ENCODE assay signal across 16 cellular contexts in genomic region chr1:41976671-41977070, GRCh38. TPM values are rescaled to one million over a fixed set of nuclear protein-coding genes. Genes with fewer than 3 reads are reported as not detected.
DNase-seq lines count a peak whose midpoint lies in the region; ATAC-seq and TF ChIP-seq lines count a peak whose summit lies in the region.
"Had no signal": no experiment of that assay in that cellular context is flagged by ENCODE, and none has a peak within 500 bp of the region (broad histone marks: within the 10 kb centered on the region; RNA-seq: fewer than 3 reads in every experiment).

No MANE protein-coding gene starts in this region.

- peak overlapping the region; percentile 83 for H3K4me2 ChIP-seq in OCI-LY3 (ENCODE audit: low read length)
- H3K4me2 ChIP-seq: BLaER1 treated with 17β-estradiol and CSF1 and Interleukin-3, amounts not matched to agents 10 nM and 100 nM had no signal

- peak overlapping the region; percentile 4 for H3K4me3 Mint-ChIP-seq in Calu3 (ENCODE audit: low read depth, unreplicated experiment)
- no peak overlapping the region for H3K4me3 Mint-ChIP-seq in activated naive CD4-positive, alpha-beta T cell treated with anti-CD3 and anti-CD28 coated beads for 36 hours
- H3K4me3 Mint-ChIP-seq: B cell; CD8-positive, alpha-beta T cell; HFFc6 had no signal

- H2AFZ ChIP-seq in OCI-LY3 (ENCODE audit: low read depth, low read length), result no peak overlapping the region

- peaks cover 6% of the 10 kb centered on the region for H3K9me3 Mint-ChIP-seq in Calu3 (ENCODE audit: low read depth, unreplicated experiment)
- H3K9me3 Mint-ChIP-seq in activated naive CD4-positive, alpha-beta T cell treated with anti-CD3 and anti-CD28 coated beads for 36 hours, result no peaks in the 10 kb centered on the region
- H3K9me3 Mint-ChIP-seq: CD8-positive, alpha-beta T cell; HFFc6 had no signal

- H3K27me3 ChIP-seq in OCI-LY3 (ENCODE audit: low read depth, low read length), result no peaks in the 10 kb centered on the region
- H3K27me3 ChIP-seq in esophagus muscularis mucosa, result no peaks in the 10 kb centered on the region
- H3K27me3 ChIP-seq: BLaER1 treated with 17β-estradiol and CSF1 and Interleukin-3, amounts not matched to agents 10 nM and 100 nM had no signal

- intact Hi-C loops in Calu3 (cut with micrococcal nuclease; ENCODE audit: unreplicated experiment) (no loop called here), esophagus muscularis mucosa (cut with DNase I) (no loop called here)
- intact Hi-C loops in activated naive CD4-positive, alpha-beta T cell treated with anti-CD3 and anti-CD28 coated beads for 36 hours (cut with micrococcal nuclease), result no loop called here

- H3K9me3 ChIP-seq in OCI-LY3 (ENCODE audit: insufficient read depth, low read length) (no peaks in the 10 kb centered on the region), esophagus muscularis mucosa (no peaks in the 10 kb centered on the region)
- H3K9me3 ChIP-seq: BLaER1 treated with 17β-estradiol and CSF1 and Interleukin-3, amounts not matched to agents 10 nM and 100 nM had no signal

- peaks cover 36% of the 10 kb centered on the region for H3K4me1 Mint-ChIP-seq in Calu3 (ENCODE audit: low read depth, unreplicated experiment)
- H3K4me1 Mint-ChIP-seq in activated naive CD4-positive, alpha-beta T cell treated with anti-CD3 and anti-CD28 coated beads for 36 hours (ENCODE audit: low read depth), result peaks cover 14% of the 10 kb centered on the region
- H3K4me1 Mint-ChIP-seq: B cell had no signal

- H3K27ac Mint-ChIP-seq in Calu3 (ENCODE audit: unreplicated experiment), result no peak overlapping the region
- no peak overlapping the region for H3K27ac Mint-ChIP-seq in activated naive CD4-positive, alpha-beta T cell treated with anti-CD3 and anti-CD28 coated beads for 36 hours
- H3K27ac Mint-ChIP-seq: B cell; CD8-positive, alpha-beta T cell; HFFc6 had no signal

- TF ChIP-seq CTCF in Calu3 (IDR thresholded peaks at IDR 0.05; ENCODE audit: unreplicated experiment) (no peak), OCI-LY3 (IDR thresholded peaks at IDR 0.05; ENCODE audit: low read depth, low read length) (no peak), esophagus muscularis mucosa (IDR thresholded peaks at IDR 0.05) (no peak)

- H3K4me1 ChIP-seq in OCI-LY3 (ENCODE audit: low read length) (peaks cover 71% of the 10 kb centered on the region), esophagus muscularis mucosa (no peaks in the 10 kb centered on the region)

- 91% methylated on average over 7 of the region's 7 CpGs for WGBS in esophagus muscularis mucosa

- no peak for TF ChIP-seq POLR2A in esophagus muscularis mucosa (IDR thresholded peaks at IDR 0.05; ENCODE audit: low read depth)

- no peaks in the 10 kb centered on the region for H4K20me1 ChIP-seq in OCI-LY3 (ENCODE audit: insufficient read depth, low read length)
- H4K20me1 ChIP-seq: BLaER1 treated with 17β-estradiol and CSF1 and Interleukin-3, amounts not matched to agents 10 nM and 100 nM had no signal

- CTCF ChIA-PET in Calu3 (lab: Charles Lee), result interaction anchor here (1.3 kb wide), 1 partner anchor 19 kb away, joined by 3 read pairs; no protein-coding TSS in a partner anchor
- CTCF ChIA-PET in activated naive CD4-positive, alpha-beta T cell treated with anti-CD3 and anti-CD28 coated beads for 36 hours (lab: Charles Lee), result no interaction called here

- H3K4me3 ChIP-seq in OCI-LY3 (ENCODE audit: low read length) (peak overlapping the region; percentile 58), esophagus muscularis mucosa (no peak overlapping the region)
- H3K4me3 ChIP-seq: BLaER1 treated with 17β-estradiol and CSF1 and Interleukin-3, amounts not matched to agents 10 nM and 100 nM had no signal

- no TSS peak for BruUV-seq in Calu3 (replicated peaks; lab: Mats Ljungman, UMichigan)

- H3K79me2 ChIP-seq in OCI-LY3 (ENCODE audit: low read length), result peaks cover 65% of the 10 kb centered on the region

- peak overlapping the region; percentile 73 for H3K9ac ChIP-seq in OCI-LY3 (ENCODE audit: low read length)
- H3K9ac ChIP-seq: BLaER1 treated with 17β-estradiol and CSF1 and Interleukin-3, amounts not matched to agents 10 nM and 100 nM had no signal

- H3K36me3 ChIP-seq in OCI-LY3 (replicated peaks; ENCODE audit: low read depth, low read length) (peaks cover 34% of the 10 kb centered on the region), esophagus muscularis mucosa (no peaks in the 10 kb centered on the region)
- H3K36me3 ChIP-seq: BLaER1 treated with 17β-estradiol and CSF1 and Interleukin-3, amounts not matched to agents 10 nM and 100 nM had no signal

- H3K27ac ChIP-seq in OCI-LY3 (ENCODE audit: low read length) (peak overlapping the region; percentile 97), esophagus muscularis mucosa (replicated peaks in 1 of 4) (no peak overlapping the region)
- H3K27ac ChIP-seq: BLaER1 treated with 17β-estradiol and CSF1 and Interleukin-3, amounts not matched to agents 10 nM and 100 nM; HL-60 had no signal

- H3K27me3 Mint-ChIP-seq in Calu3 (ENCODE audit: unreplicated experiment), result no peaks in the 10 kb centered on the region
- no peaks in the 10 kb centered on the region for H3K27me3 Mint-ChIP-seq in activated naive CD4-positive, alpha-beta T cell treated with anti-CD3 and anti-CD28 coated beads for 36 hours (ENCODE audit: low read depth)

- no peaks in the 10 kb centered on the region for H3K36me3 Mint-ChIP-seq in Calu3 (ENCODE audit: insufficient read depth, unreplicated experiment)
- H3K36me3 Mint-ChIP-seq in activated naive CD4-positive, alpha-beta T cell treated with anti-CD3 and anti-CD28 coated beads for 36 hours (ENCODE audit: low read depth), result no peaks in the 10 kb centered on the region
- H3K36me3 Mint-ChIP-seq: CD8-positive, alpha-beta T cell had no signal

- no peak for TF ChIP-seq EP300 in esophagus muscularis mucosa (IDR thresholded peaks at IDR 0.05)

- peak; percentile 18 for ATAC-seq in GM19463 (IDR thresholded peaks at IDR 0.05; ENCODE audit: unreplicated experiment)
- no peak for ATAC-seq in left lobe of liver
- ATAC-seq: CD8-positive, alpha-beta T cell; HCT116 had no signal

- DNase-seq in Calu3 (no peak), esophagus muscularis mucosa (ENCODE audit: extremely low spot score) (peak; percentile 50), left lobe of liver (ENCODE audit: low spot score) (no peak), epidermal melanocyte (ENCODE audit: insufficient read length, low spot score) (no peak)
- no peak for DNase-seq in activated naive CD4-positive, alpha-beta T cell treated with anti-CD3 and anti-CD28 coated beads for 36 hours
- DNase-seq: CD8-positive, alpha-beta T cell; DMS 273 treated with DMSO at 0.1 percent for 48 hours; GOT3; H7; HFFc6 had no signal

RNA-seq across cellular contexts. Expression of gene HIVEP3, which starts 57.9 kb away (rescaled TPM):
- 5.6 and 9.0 TPM in 2 replicates for total RNA-seq in Calu3 (2022)
- 1 to 10 TPM; 1.4 to 3.0 (median 2.3) TPM for total RNA-seq in esophagus muscularis mucosa
- 2.6 TPM for total RNA-seq in left lobe of liver
- 10 to 100 TPM; 13.2 to 13.4 TPM for total RNA-seq in activated naive CD4-positive, alpha-beta T cell treated with anti-CD3 and anti-CD28 coated beads for 36 hours
